Comparison of ENCODE assay signal across 13 cellular contexts in the genomic region with DNA sequence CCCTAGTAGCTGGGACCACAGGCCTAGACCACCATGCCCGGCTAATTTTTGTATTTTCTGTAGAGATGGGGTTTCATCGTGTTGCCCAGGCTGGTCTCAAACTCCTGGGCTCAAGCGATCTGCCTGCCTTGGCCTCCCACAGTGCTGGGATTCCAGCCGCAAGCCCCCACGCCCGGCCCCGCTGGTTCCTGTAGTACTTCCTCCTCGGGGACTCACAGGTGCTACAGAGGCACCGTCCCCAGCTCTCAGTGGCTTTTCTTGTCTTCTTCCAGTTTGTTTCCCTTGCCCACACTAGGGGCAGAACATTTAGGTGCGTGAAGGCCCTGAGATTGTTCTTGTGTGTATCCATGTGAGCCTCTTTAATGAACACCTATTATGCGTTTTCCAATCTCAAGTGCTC. TPM values are rescaled to one million over a fixed set of nuclear protein-coding genes. Genes with fewer than 3 reads are reported as not detected.
A peak's percentile ranks its signal among the peaks of the same experiment; 100 is the strongest.
DNase-seq lines count a peak whose midpoint lies in the region; ATAC-seq and TF ChIP-seq lines count a peak whose summit lies in the region.
"Had no signal": no experiment of that assay in that cellular context is flagged by ENCODE, and none has a peak within 500 bp of the region (broad histone marks: within the 10 kb centered on the region; RNA-seq: fewer than 3 reads in every experiment).

No MANE protein-coding gene starts in this region.

- H3K27ac ChIP-seq in OCI-LY7 (ENCODE audit: low read depth, low read length, poor library complexity, severe bottlenecking): peak overlapping the region; percentile 87
- H3K27ac ChIP-seq: adrenal gland, coronary artery, VCaP had no signal

- peak overlapping the region; percentile 94 for H3K27ac Mint-ChIP-seq in activated CD4-positive, alpha-beta T cell treated with anti-CD3 and anti-CD28 coated beads, Interleukin-2, amount 10 ng/mL, durations not matched to agents 7 days and 5 days
- peak overlapping the region; percentile 93 to 96 for H3K27ac Mint-ChIP-seq in effector memory CD8-positive, alpha-beta T cell
- peak overlapping the region; percentile 91 to 92 for H3K27ac Mint-ChIP-seq in stimulated activated naive CD8-positive, alpha-beta T cell treated with anti-CD3 and anti-CD28 coated beads, Interleukin-15, amount 100 ng/mL, for 72 hours
- H3K27ac Mint-ChIP-seq: HFFc6 had no signal

- H3K4me1 Mint-ChIP-seq in activated CD4-positive, alpha-beta T cell treated with anti-CD3 and anti-CD28 coated beads, Interleukin-2, amount 10 ng/mL, durations not matched to agents 7 days and 5 days: peaks cover 67% of the 10 kb centered on the region
- peaks cover 55 to 57% of the 10 kb centered on the region in 2 donors for H3K4me1 Mint-ChIP-seq in effector memory CD8-positive, alpha-beta T cell (ENCODE audit: low read depth in 2 of 2)
- H3K4me1 Mint-ChIP-seq in stimulated activated naive CD8-positive, alpha-beta T cell treated with anti-CD3 and anti-CD28 coated beads, Interleukin-15, amount 100 ng/mL, for 72 hours: peaks cover 79% of the 10 kb centered on the region

- 0 out of 2 replicates have a peak overlapping the region, but pooled peaks have one; percentile 8 for H2AFZ ChIP-seq in OCI-LY7 (ENCODE audit: low read length)

- H3K9me3 ChIP-seq in OCI-LY7 (ENCODE audit: low read length): peaks cover 14% of the 10 kb centered on the region; the same call in 1 of the 2 replicates
- H3K9me3 ChIP-seq: adrenal gland had no signal

- intact Hi-C loops in OCI-LY7 (cut with micrococcal nuclease; ENCODE audit: unreplicated experiment): loop anchor here (1.0 to 10.0 kb wide), 5 partner anchors 7 to 464 kb away; no protein-coding TSS in a partner anchor

- H3K79me2 ChIP-seq in OCI-LY7 (ENCODE audit: insufficient read depth, low read depth, low read length): no peaks in the 10 kb centered on the region

- TF ChIP-seq CTCF in OCI-LY7 (conservative IDR thresholded peaks at IDR 0.05; ENCODE audit: low read length): peak; percentile 42; the same call in 1 of the 2 replicates

- no peaks in the 10 kb centered on the region; the same call in 1 of the 2 replicates for H4K20me1 ChIP-seq in OCI-LY7 (ENCODE audit: insufficient read depth, low read length)

- H3K9me2 ChIP-seq in OCI-LY7 (ENCODE audit: insufficient read depth, low read length): no peaks in the 10 kb centered on the region

- ATAC-seq in effector memory CD8-positive, alpha-beta T cell (replicated peaks): no peak
- no peak for ATAC-seq in stimulated activated naive CD8-positive, alpha-beta T cell treated with anti-CD3 and anti-CD28 coated beads, Interleukin-15, amount 100 ng/mL, for 72 hours

- peak overlapping the region; percentile 73 for H3K4me3 Mint-ChIP-seq in activated CD4-positive, alpha-beta T cell treated with anti-CD3 and anti-CD28 coated beads, Interleukin-2, amount 10 ng/mL, durations not matched to agents 7 days and 5 days
- peak overlapping the region; percentile 91 to 93 for H3K4me3 Mint-ChIP-seq in effector memory CD8-positive, alpha-beta T cell
- peak overlapping the region; percentile 73 to 86 for H3K4me3 Mint-ChIP-seq in stimulated activated naive CD8-positive, alpha-beta T cell treated with anti-CD3 and anti-CD28 coated beads, Interleukin-15, amount 100 ng/mL, for 72 hours
- H3K4me3 Mint-ChIP-seq: HFFc6 had no signal

- peaks cover 60% of the 10 kb centered on the region for H3K4me1 ChIP-seq in OCI-LY7 (ENCODE audit: insufficient read depth, low read length, poor library complexity, severe bottlenecking)
- H3K4me1 ChIP-seq: adrenal gland had no signal

- CTCF ChIA-PET in activated CD4-positive, alpha-beta T cell treated with anti-CD3 and anti-CD28 coated beads, Interleukin-2, amount 10 ng/mL, durations not matched to agents 7 days and 5 days (lab: Charles Lee): interaction anchor here (0.6 to 3.6 kb wide), 5 partner anchors 9 to 595 kb away, joined by 3 to 29 read pairs (median 3); no protein-coding TSS in a partner anchor
- CTCF ChIA-PET in OCI-LY7 (lab: Charles Lee; ENCODE audit: unreplicated experiment): interaction anchor here (1.4 to 1.7 kb wide), 2 partner anchors 59 to 61 kb away, joined by 4 to 7 read pairs; no protein-coding TSS in a partner anchor

- POLR2A ChIA-PET in activated CD4-positive, alpha-beta T cell treated with anti-CD3 and anti-CD28 coated beads, Interleukin-2, amount 10 ng/mL, durations not matched to agents 7 days and 5 days (lab: Charles Lee): interaction anchor here (1.2 kb wide), 1 partner anchor 8 kb away, joined by 11 read pairs; no protein-coding TSS in a partner anchor
- POLR2A ChIA-PET in OCI-LY7 (lab: Charles Lee): interaction anchor here (0.9 to 3.5 kb wide), 4 partner anchors 10 to 62 kb away, joined by 3 to 22 read pairs (median 4); no protein-coding TSS in a partner anchor

- no peaks in the 10 kb centered on the region; the same call in 1 of the 2 replicates for H3K36me3 ChIP-seq in OCI-LY7 (ENCODE audit: insufficient read depth, low read length)
- H3K36me3 ChIP-seq: adrenal gland had no signal

- H3K36me3 Mint-ChIP-seq in activated CD4-positive, alpha-beta T cell treated with anti-CD3 and anti-CD28 coated beads, Interleukin-2, amount 10 ng/mL, durations not matched to agents 7 days and 5 days (ENCODE audit: low read depth): peaks cover 23% of the 10 kb centered on the region
- peaks cover 26% of the 10 kb centered on the region for H3K36me3 Mint-ChIP-seq in effector memory CD8-positive, alpha-beta T cell (ENCODE audit: insufficient read depth)

- H3K27me3 Mint-ChIP-seq in activated CD4-positive, alpha-beta T cell treated with anti-CD3 and anti-CD28 coated beads, Interleukin-2, amount 10 ng/mL, durations not matched to agents 7 days and 5 days: peaks cover 5% of the 10 kb centered on the region
- no peaks in the 10 kb centered on the region for H3K27me3 Mint-ChIP-seq in effector memory CD8-positive, alpha-beta T cell
- no peaks in the 10 kb centered on the region for H3K27me3 Mint-ChIP-seq in stimulated activated naive CD8-positive, alpha-beta T cell treated with anti-CD3 and anti-CD28 coated beads, Interleukin-15, amount 100 ng/mL, for 72 hours

- H3K4me3 ChIP-seq in OCI-LY7 (ENCODE audit: low read depth, low read length, poor library complexity, severe bottlenecking): peak overlapping the region; percentile 51
- H3K4me3 ChIP-seq: adrenal gland, coronary artery had no signal

- peak overlapping the region; percentile 90 for H3K4me2 ChIP-seq in OCI-LY7 (ENCODE audit: low read length)

- peaks cover 21% of the 10 kb centered on the region for H3K9me3 Mint-ChIP-seq in activated CD4-positive, alpha-beta T cell treated with anti-CD3 and anti-CD28 coated beads, Interleukin-2, amount 10 ng/mL, durations not matched to agents 7 days and 5 days
- H3K9me3 Mint-ChIP-seq in effector memory CD8-positive, alpha-beta T cell: no peaks in the 10 kb centered on the region
- peaks cover 8 to 22% of the 10 kb centered on the region in 2 donors for H3K9me3 Mint-ChIP-seq in stimulated activated naive CD8-positive, alpha-beta T cell treated with anti-CD3 and anti-CD28 coated beads, Interleukin-15, amount 100 ng/mL, for 72 hours
- H3K9me3 Mint-ChIP-seq: HFFc6 had no signal

- no TSS peak for BruUV-seq in OCI-LY7 (replicated peaks; lab: Mats Ljungman, UMichigan)

- no peak for DNase-seq in activated CD4-positive, alpha-beta T cell treated with anti-CD3 and anti-CD28 coated beads, Interleukin-2, amount 10 ng/mL, durations not matched to agents 7 days and 5 days
- DNase-seq in activated CD4-positive, alpha-beta T cell treated with anti-CD3 and anti-CD28 coated beads for 1 hour: no peak
- DNase-seq in OCI-LY7 (ENCODE audit: low spot score) (peak; percentile 83), NCI-H1105 treated with DMSO at 0.1 percent for 48 hours (lab: John Stamatoyannopoulos, UW) (no peak), NCI-H524 (lab: John Stamatoyannopoulos, UW) (no peak)
- no peak for DNase-seq in effector memory CD8-positive, alpha-beta T cell
- DNase-seq in stimulated activated naive CD8-positive, alpha-beta T cell treated with anti-CD3 and anti-CD28 coated beads, Interleukin-15, amount 100 ng/mL, for 72 hours: no peak
- no peak for DNase-seq in stimulated activated CD4-positive, alpha-beta T cell treated with anti-CD3 and anti-CD28 coated beads, Interleukin-4, amount 100 ng/mL, for 1 hour
- DNase-seq: adrenal gland, HFFc6, NCI-H2171 had no signal

RNA-seq across cellular contexts. Expression of a gene that starts 0.8 kb away (rescaled TPM):
- 10 to 100 TPM; 28.3 to 31.4 TPM for total RNA-seq in activated CD4-positive, alpha-beta T cell treated with anti-CD3 and anti-CD28 coated beads, Interleukin-2, amount 10 ng/mL, durations not matched to agents 7 days and 5 days
- total RNA-seq in OCI-LY7 (2014; rRNA removed; shearing (Covaris generic)): 1.7 and 3.7 TPM in 2 replicates
- 1.5 and 2.0 TPM in 2 replicates for total RNA-seq in OCI-LY7 (2022)
- total RNA-seq: HFFc6 had no signal

Comparison
In these comparisons a context has a peak if more than half of its experiments do, and no peak if none do; other contexts are left out.
1. RNA of a gene that starts 0.8 kb away (total RNA-seq): 28.3 to 31.4 TPM in activated CD4-positive, alpha-beta T cell treated with anti-CD3 and anti-CD28 coated beads, Interleukin-2, amount 10 ng/mL, durations not matched to agents 7 days and 5 days; 1.5 to 3.7 TPM in OCI-LY7; every median in the first group is over 4 times any median in the second.
2. Peak in every context shown above with its lines, with median percentiles within 50 percentile points of each other: H3K27ac Mint-ChIP-seq and H3K4me3 Mint-ChIP-seq.